ENCODE assay signal across 1 cellular context in the genomic region with DNA sequence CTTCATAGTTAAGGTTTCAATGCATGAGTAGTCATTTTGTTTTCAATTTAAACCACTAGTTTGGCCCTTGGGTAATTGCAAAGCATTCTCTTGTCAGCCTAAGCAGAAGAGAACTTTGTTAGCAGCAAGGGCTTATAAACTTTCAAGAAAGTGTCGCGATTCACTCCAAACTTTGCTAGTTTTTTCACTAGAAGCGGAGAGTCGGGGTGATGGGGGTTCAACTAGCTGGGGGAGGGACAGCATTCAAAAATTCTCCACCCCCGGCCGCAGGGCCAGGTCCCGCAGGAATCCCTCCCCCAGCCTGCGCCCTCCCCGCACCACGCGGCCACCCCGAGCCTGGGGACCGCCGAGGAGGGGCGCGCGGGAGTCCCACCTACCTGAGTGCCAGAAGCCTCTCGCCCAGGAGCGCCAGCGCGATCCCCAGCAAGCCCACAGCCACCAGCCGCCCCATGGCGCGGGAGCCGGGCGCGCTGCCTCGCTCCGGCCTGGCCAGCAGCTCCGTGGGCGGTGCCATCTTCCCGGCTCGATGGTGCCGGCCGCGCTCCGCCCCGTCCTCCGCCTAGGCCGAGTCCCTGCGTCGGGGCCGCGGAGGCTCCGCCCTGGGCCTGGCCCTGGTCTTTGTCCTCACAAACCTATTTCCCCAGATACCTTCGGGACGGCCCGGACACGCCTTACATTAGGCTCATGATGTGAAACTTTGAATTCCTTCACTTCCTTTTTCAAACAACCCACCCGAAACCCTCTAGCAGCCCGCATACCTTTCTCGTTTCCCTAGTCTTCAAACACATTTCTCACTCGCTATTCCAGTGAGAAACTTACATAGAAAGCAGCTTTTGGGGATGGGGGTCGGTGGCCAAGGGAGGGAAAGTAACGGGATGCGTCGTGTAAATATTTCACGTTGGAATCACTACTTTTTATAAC.
TF ChIP-seq lines count a peak whose summit lies in the region.

A gene (minus strand): TSS at position 528 of the 921 bp plus-strand sequence. CDS start 77 bp downstream, at position 451.

TF ChIP-seq in K562, 482 proteins besides CTCF, POLR2A, EP300 and RAD21 (continued from another document and continues in another):
- TF ChIP-seq, protein P1, sequence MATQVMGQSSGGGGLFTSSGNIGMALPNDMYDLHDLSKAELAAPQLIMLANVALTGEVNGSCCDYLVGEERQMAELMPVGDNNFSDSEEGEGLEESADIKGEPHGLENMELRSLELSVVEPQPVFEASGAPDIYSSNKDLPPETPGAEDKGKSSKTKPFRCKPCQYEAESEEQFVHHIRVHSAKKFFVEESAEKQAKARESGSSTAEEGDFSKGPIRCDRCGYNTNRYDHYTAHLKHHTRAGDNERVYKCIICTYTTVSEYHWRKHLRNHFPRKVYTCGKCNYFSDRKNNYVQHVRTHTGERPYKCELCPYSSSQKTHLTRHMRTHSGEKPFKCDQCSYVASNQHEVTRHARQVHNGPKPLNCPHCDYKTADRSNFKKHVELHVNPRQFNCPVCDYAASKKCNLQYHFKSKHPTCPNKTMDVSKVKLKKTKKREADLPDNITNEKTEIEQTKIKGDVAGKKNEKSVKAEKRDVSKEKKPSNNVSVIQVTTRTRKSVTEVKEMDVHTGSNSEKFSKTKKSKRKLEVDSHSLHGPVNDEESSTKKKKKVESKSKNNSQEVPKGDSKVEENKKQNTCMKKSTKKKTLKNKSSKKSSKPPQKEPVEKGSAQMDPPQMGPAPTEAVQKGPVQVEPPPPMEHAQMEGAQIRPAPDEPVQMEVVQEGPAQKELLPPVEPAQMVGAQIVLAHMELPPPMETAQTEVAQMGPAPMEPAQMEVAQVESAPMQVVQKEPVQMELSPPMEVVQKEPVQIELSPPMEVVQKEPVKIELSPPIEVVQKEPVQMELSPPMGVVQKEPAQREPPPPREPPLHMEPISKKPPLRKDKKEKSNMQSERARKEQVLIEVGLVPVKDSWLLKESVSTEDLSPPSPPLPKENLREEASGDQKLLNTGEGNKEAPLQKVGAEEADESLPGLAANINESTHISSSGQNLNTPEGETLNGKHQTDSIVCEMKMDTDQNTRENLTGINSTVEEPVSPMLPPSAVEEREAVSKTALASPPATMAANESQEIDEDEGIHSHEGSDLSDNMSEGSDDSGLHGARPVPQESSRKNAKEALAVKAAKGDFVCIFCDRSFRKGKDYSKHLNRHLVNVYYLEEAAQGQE (CRISPR knock-in tag; IDR thresholded peaks at IDR 0.05; ENCODE audit: low read depth): no peak
- TF ChIP-seq, protein P2, sequence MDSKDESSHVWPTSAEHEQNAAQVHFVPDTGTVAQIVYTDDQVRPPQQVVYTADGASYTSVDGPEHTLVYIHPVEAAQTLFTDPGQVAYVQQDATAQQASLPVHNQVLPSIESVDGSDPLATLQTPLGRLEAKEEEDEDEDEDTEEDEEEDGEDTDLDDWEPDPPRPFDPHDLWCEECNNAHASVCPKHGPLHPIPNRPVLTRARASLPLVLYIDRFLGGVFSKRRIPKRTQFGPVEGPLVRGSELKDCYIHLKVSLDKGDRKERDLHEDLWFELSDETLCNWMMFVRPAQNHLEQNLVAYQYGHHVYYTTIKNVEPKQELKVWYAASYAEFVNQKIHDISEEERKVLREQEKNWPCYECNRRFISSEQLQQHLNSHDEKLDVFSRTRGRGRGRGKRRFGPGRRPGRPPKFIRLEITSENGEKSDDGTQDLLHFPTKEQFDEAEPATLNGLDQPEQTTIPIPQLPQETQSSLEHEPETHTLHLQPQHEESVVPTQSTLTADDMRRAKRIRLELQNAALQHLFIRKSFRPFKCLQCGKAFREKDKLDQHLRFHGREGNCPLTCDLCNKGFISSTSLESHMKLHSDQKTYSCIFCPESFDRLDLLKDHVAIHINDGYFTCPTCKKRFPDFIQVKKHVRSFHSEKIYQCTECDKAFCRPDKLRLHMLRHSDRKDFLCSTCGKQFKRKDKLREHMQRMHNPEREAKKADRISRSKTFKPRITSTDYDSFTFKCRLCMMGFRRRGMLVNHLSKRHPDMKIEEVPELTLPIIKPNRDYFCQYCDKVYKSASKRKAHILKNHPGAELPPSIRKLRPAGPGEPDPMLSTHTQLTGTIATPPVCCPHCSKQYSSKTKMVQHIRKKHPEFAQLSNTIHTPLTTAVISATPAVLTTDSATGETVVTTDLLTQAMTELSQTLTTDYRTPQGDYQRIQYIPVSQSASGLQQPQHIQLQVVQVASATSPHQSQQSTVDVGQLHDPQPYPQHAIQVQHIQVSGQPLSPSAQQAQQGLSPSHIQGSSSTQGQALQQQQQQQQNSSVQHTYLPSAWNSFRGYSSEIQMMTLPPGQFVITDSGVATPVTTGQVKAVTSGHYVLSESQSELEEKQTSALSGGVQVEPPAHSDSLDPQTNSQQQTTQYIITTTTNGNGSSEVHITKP (IDR thresholded peaks at IDR 0.05; ENCODE audit: partially characterized antibody): peak; percentile 98
- TF ChIP-seq POLR2G (IDR thresholded peaks at IDR 0.05; ENCODE audit: low read depth, low read length) (peak; percentile 99), SETDB1 (IDR thresholded peaks at IDR 0.05; ENCODE audit: low read length) (no peak), MTF1 (CRISPR knock-in tag; IDR thresholded peaks at IDR 0.05; ENCODE audit: borderline replicate concordance) (no peak), ZNF384 (IDR thresholded peaks at IDR 0.05; ENCODE audit: low read depth, low read length) (no peak; the same call in 1 of the 2 replicates), LEF1 (IDR thresholded peaks at IDR 0.05) (peak; percentile 41; the same call in 1 of the 2 replicates), NRF1 (conservative IDR thresholded peaks at IDR 0.05 in 1 of 2, IDR thresholded peaks at IDR 0.05 in 1 of 2) (peak; percentile 57 to 71; a peak in 3 of 4 replicates), SIN3A (IDR thresholded peaks at IDR 0.05; ENCODE audit: borderline replicate concordance in 2 of 2, control insufficient read depth in 1 of 2, low read depth in 2 of 2, low read length in 2 of 2) (no peak), BRF1 (IDR thresholded peaks at IDR 0.05; ENCODE audit: borderline replicate concordance, extremely low read depth, insufficient read length) (no peak), HDAC3 (IDR thresholded peaks at IDR 0.05; ENCODE audit: borderline replicate concordance, partially characterized antibody) (no peak), NFXL1 (CRISPR knock-in tag; IDR thresholded peaks at IDR 0.05) (no peak), MAZ (CRISPR knock-in tag; conservative IDR thresholded peaks at IDR 0.05 in 1 of 2, IDR thresholded peaks at IDR 0.05 in 1 of 2) (peak; percentile 81 to 88), FUS (optimal IDR thresholded peaks at IDR 0.05; ENCODE audit: low read depth, low read length) (peak; percentile 65), NR2C1 (IDR thresholded peaks at IDR 0.05) (no peak), NR2C1 (tag; IDR thresholded peaks at IDR 0.05) (no peak), HIVEP1 (CRISPR knock-in tag; IDR thresholded peaks at IDR 0.05) (no peak; the same call in 1 of the 2 replicates), BMI1 (IDR thresholded peaks at IDR 0.05; ENCODE audit: low read length) (no peak), TBL1XR1 (IDR thresholded peaks at IDR 0.05; ENCODE audit: low read length in 2 of 2) (0 out of 4 replicates have a peak, but pooled peaks of 1 of the 2 experiments have one; percentile 33), KLF1 (tag; IDR thresholded peaks at IDR 0.05) (peak; percentile 81; the same call in 1 of the 2 replicates), SAP30 (IDR thresholded peaks at IDR 0.05; ENCODE audit: borderline replicate concordance, insufficient read depth, low read depth, low read length, poor library complexity, severe bottlenecking) (no peak), SMARCE1 (IDR thresholded peaks at IDR 0.05) (no peak), KDM4B (IDR thresholded peaks at IDR 0.05; ENCODE audit: borderline replicate concordance in 2 of 2, low read depth in 1 of 2) (0 out of 4 replicates have a peak, but pooled peaks of 1 of the 2 experiments have one; percentile 64), KLF6 (CRISPR knock-in tag; IDR thresholded peaks at IDR 0.05; ENCODE audit: borderline replicate concordance) (no peak), ZNF408 (CRISPR knock-in tag; IDR thresholded peaks at IDR 0.05; ENCODE audit: low read depth) (no peak), SP1 (CRISPR knock-in tag; IDR thresholded peaks at IDR 0.05) (peak; percentile 73), GATAD2B (IDR thresholded peaks at IDR 0.05; ENCODE audit: borderline replicate concordance) (0 out of 2 replicates have a peak, but pooled peaks have one; percentile 65), HDAC1 (IDR thresholded peaks at IDR 0.05) (peak in 1 of 2 experiments; percentile 71; a peak in 1 of 4 replicates), PML (IDR thresholded peaks at IDR 0.05; ENCODE audit: low read length) (peak; percentile 48)
- TF ChIP-seq, protein P3, sequence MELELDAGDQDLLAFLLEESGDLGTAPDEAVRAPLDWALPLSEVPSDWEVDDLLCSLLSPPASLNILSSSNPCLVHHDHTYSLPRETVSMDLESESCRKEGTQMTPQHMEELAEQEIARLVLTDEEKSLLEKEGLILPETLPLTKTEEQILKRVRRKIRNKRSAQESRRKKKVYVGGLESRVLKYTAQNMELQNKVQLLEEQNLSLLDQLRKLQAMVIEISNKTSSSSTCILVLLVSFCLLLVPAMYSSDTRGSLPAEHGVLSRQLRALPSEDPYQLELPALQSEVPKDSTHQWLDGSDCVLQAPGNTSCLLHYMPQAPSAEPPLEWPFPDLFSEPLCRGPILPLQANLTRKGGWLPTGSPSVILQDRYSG (tag; conservative IDR thresholded peaks at IDR 0.05; ENCODE audit: low read depth): no peak
- TF ChIP-seq, protein P4, sequence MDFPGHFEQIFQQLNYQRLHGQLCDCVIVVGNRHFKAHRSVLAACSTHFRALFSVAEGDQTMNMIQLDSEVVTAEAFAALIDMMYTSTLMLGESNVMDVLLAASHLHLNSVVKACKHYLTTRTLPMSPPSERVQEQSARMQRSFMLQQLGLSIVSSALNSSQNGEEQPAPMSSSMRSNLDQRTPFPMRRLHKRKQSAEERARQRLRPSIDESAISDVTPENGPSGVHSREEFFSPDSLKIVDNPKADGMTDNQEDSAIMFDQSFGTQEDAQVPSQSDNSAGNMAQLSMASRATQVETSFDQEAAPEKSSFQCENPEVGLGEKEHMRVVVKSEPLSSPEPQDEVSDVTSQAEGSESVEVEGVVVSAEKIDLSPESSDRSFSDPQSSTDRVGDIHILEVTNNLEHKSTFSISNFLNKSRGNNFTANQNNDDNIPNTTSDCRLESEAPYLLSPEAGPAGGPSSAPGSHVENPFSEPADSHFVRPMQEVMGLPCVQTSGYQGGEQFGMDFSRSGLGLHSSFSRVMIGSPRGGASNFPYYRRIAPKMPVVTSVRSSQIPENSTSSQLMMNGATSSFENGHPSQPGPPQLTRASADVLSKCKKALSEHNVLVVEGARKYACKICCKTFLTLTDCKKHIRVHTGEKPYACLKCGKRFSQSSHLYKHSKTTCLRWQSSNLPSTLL (IDR thresholded peaks at IDR 0.05): no peak
- TF ChIP-seq, protein P5, sequence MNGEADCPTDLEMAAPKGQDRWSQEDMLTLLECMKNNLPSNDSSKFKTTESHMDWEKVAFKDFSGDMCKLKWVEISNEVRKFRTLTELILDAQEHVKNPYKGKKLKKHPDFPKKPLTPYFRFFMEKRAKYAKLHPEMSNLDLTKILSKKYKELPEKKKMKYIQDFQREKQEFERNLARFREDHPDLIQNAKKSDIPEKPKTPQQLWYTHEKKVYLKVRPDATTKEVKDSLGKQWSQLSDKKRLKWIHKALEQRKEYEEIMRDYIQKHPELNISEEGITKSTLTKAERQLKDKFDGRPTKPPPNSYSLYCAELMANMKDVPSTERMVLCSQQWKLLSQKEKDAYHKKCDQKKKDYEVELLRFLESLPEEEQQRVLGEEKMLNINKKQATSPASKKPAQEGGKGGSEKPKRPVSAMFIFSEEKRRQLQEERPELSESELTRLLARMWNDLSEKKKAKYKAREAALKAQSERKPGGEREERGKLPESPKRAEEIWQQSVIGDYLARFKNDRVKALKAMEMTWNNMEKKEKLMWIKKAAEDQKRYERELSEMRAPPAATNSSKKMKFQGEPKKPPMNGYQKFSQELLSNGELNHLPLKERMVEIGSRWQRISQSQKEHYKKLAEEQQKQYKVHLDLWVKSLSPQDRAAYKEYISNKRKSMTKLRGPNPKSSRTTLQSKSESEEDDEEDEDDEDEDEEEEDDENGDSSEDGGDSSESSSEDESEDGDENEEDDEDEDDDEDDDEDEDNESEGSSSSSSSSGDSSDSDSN (IDR thresholded peaks at IDR 0.05; ENCODE audit: borderline replicate concordance in 1 of 2, low read depth in 2 of 2, low read length in 2 of 2): peak; percentile 96 to 99; a peak in 3 of 4 replicates
- TF ChIP-seq, protein P6, sequence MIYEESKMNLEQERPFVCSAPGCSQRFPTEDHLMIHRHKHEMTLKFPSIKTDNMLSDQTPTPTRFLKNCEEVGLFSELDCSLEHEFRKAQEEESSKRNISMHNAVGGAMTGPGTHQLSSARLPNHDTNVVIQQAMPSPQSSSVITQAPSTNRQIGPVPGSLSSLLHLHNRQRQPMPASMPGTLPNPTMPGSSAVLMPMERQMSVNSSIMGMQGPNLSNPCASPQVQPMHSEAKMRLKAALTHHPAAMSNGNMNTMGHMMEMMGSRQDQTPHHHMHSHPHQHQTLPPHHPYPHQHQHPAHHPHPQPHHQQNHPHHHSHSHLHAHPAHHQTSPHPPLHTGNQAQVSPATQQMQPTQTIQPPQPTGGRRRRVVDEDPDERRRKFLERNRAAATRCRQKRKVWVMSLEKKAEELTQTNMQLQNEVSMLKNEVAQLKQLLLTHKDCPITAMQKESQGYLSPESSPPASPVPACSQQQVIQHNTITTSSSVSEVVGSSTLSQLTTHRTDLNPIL (CRISPR knock-in tag; IDR thresholded peaks at IDR 0.05): no peak
- TF ChIP-seq, protein P7, sequence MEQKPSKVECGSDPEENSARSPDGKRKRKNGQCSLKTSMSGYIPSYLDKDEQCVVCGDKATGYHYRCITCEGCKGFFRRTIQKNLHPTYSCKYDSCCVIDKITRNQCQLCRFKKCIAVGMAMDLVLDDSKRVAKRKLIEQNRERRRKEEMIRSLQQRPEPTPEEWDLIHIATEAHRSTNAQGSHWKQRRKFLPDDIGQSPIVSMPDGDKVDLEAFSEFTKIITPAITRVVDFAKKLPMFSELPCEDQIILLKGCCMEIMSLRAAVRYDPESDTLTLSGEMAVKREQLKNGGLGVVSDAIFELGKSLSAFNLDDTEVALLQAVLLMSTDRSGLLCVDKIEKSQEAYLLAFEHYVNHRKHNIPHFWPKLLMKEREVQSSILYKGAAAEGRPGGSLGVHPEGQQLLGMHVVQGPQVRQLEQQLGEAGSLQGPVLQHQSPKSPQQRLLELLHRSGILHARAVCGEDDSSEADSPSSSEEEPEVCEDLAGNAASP (IDR thresholded peaks at IDR 0.05): no peak
